Comparison of ENCODE assay signal across 16 cellular contexts in genomic region chr3:55406666-55407425, GRCh38.
DNase-seq lines count a peak whose midpoint lies in the region; ATAC-seq and TF ChIP-seq lines count a peak whose summit lies in the region.
"Had no signal": no experiment of that assay in that cellular context is flagged by ENCODE, and none has a peak within 500 bp of the region (broad histone marks: within the 10 kb centered on the region; RNA-seq: fewer than 3 reads in every experiment).

No MANE protein-coding gene starts in this region.

- H3K4me1 ChIP-seq in RWPE2 (ENCODE audit: insufficient read depth, poor library complexity, severe bottlenecking) (no peaks in the 10 kb centered on the region), foreskin keratinocyte (no peaks in the 10 kb centered on the region)
- H3K4me1 ChIP-seq: A549 had no signal

- H3K27ac Mint-ChIP-seq in HFFc6, result peak overlapping the region; percentile 92
- H3K27ac Mint-ChIP-seq in activated T-helper 1 cell treated with anti-CD3 and anti-CD28 coated beads, Interleukin-12 subunit alpha, Interleukin-12 subunit beta, Interleukin-2, Interleukin-4 antibody, amounts not matched to agents 30 ng/mL and 10 ng/mL and 1 ng/mL, durations not matched to agents 14 hours and 24 hours and 36 hours, result no peak overlapping the region
- H3K27ac Mint-ChIP-seq: CD4-positive, alpha-beta memory T cell had no signal

- TF ChIP-seq CTCF in AG10803 (conservative IDR thresholded peaks at IDR 0.05; ENCODE audit: low read length) (no peak), HFFc6 (IDR thresholded peaks at IDR 0.05) (no peak), RWPE2 (IDR thresholded peaks at IDR 0.05; ENCODE audit: poor library complexity, severe bottlenecking) (no peak), foreskin keratinocyte (conservative IDR thresholded peaks at IDR 0.05) (no peak)

- no peaks in the 10 kb centered on the region for H3K27me3 ChIP-seq in RWPE2 (ENCODE audit: insufficient read depth, poor library complexity, severe bottlenecking)
- H3K27me3 ChIP-seq in foreskin keratinocyte, result no peaks in the 10 kb centered on the region

- H3K27me3 Mint-ChIP-seq in HFFc6 (ENCODE audit: insufficient read depth), result no peaks in the 10 kb centered on the region
- no peaks in the 10 kb centered on the region for H3K27me3 Mint-ChIP-seq in activated T-helper 1 cell treated with anti-CD3 and anti-CD28 coated beads, Interleukin-12 subunit alpha, Interleukin-12 subunit beta, Interleukin-2, Interleukin-4 antibody, amounts not matched to agents 30 ng/mL and 10 ng/mL and 1 ng/mL, durations not matched to agents 14 hours and 24 hours and 36 hours (ENCODE audit: insufficient read depth)
- H3K27me3 Mint-ChIP-seq: CD4-positive, alpha-beta memory T cell had no signal

- ATAC-seq in RWPE2 (ENCODE audit: low read depth) (peak; percentile 44; the same call in 1 of the 3 replicates), foreskin keratinocyte (peak; percentile 22), GM18858 (IDR thresholded peaks at IDR 0.05; ENCODE audit: unreplicated experiment) (no peak)
- ATAC-seq: A549 had no signal

- intact Hi-C loops in activated T-helper 1 cell treated with anti-CD3 and anti-CD28 coated beads, Interleukin-12 subunit alpha, Interleukin-12 subunit beta, Interleukin-2, Interleukin-4 antibody, amounts not matched to agents 30 ng/mL and 10 ng/mL and 1 ng/mL, durations not matched to agents 14 hours and 24 hours and 36 hours (cut with micrococcal nuclease), result no loop called here

- H3K4me3 ChIP-seq in AG10803 (ENCODE audit: low read length) (no peak overlapping the region), RWPE2 (ENCODE audit: severe bottlenecking) (no peak overlapping the region)
- H3K4me3 ChIP-seq: A549 had no signal

- DNase-seq in AG10803 (ENCODE audit: low read depth), result peak; percentile 11
- peak; percentile 75 for DNase-seq in HFFc6
- DNase-seq in RWPE2 (ENCODE audit: low spot score), result no peak
- DNase-seq in foreskin keratinocyte, result peak in 1 of 2 donors; percentile 39
- no peak for DNase-seq in activated T-helper 1 cell treated with anti-CD3 and anti-CD28 coated beads, Interleukin-12 subunit alpha, Interleukin-12 subunit beta, Interleukin-2, Interleukin-4 antibody, amounts not matched to agents 30 ng/mL and 10 ng/mL and 1 ng/mL, durations not matched to agents 14 hours and 24 hours and 36 hours (ENCODE audit: low spot score)
- DNase-seq in NOMO-1 treated with dmso at 0.1 percent for 144 hours (lab: John Stamatoyannopoulos, UW; ENCODE audit: unreplicated experiment), result no peak
- DNase-seq in NCI-H1105 treated with DMSO at 0.1 percent for 48 hours (lab: John Stamatoyannopoulos, UW), result no peak
- DNase-seq: CD4-positive, alpha-beta memory T cell; DMS79; NCI-H1436; NCI-H2081 treated with DMSO at 0.1 percent for 48 hours; NCI-H345; NCI-H526 treated with DMSO at 0.1 percent for 48 hours had no signal

- H3K9me3 Mint-ChIP-seq in HFFc6, result peaks cover 5% of the 10 kb centered on the region; the same call in 1 of the 2 replicates
- no peaks in the 10 kb centered on the region for H3K9me3 Mint-ChIP-seq in activated T-helper 1 cell treated with anti-CD3 and anti-CD28 coated beads, Interleukin-12 subunit alpha, Interleukin-12 subunit beta, Interleukin-2, Interleukin-4 antibody, amounts not matched to agents 30 ng/mL and 10 ng/mL and 1 ng/mL, durations not matched to agents 14 hours and 24 hours and 36 hours

- no peaks in the 10 kb centered on the region for H3K36me3 ChIP-seq in RWPE2 (ENCODE audit: low read depth)

- H3K4me1 Mint-ChIP-seq in HFFc6 (ENCODE audit: low read depth), result peaks cover 61% of the 10 kb centered on the region
- no peaks in the 10 kb centered on the region for H3K4me1 Mint-ChIP-seq in activated T-helper 1 cell treated with anti-CD3 and anti-CD28 coated beads, Interleukin-12 subunit alpha, Interleukin-12 subunit beta, Interleukin-2, Interleukin-4 antibody, amounts not matched to agents 30 ng/mL and 10 ng/mL and 1 ng/mL, durations not matched to agents 14 hours and 24 hours and 36 hours (ENCODE audit: low read depth)
- H3K4me1 Mint-ChIP-seq: CD4-positive, alpha-beta memory T cell had no signal

- H3K27ac ChIP-seq in RWPE2 (ENCODE audit: poor library complexity, severe bottlenecking) (peak overlapping the region; percentile 34), foreskin keratinocyte (no peak overlapping the region)
- H3K27ac ChIP-seq: A549, KMS-11 had no signal

- peaks cover 6% of the 10 kb centered on the region; the same call in 1 of the 2 replicates for H3K36me3 Mint-ChIP-seq in HFFc6 (ENCODE audit: low read depth)
- H3K36me3 Mint-ChIP-seq in activated T-helper 1 cell treated with anti-CD3 and anti-CD28 coated beads, Interleukin-12 subunit alpha, Interleukin-12 subunit beta, Interleukin-2, Interleukin-4 antibody, amounts not matched to agents 30 ng/mL and 10 ng/mL and 1 ng/mL, durations not matched to agents 14 hours and 24 hours and 36 hours (ENCODE audit: low read depth), result no peaks in the 10 kb centered on the region
- H3K36me3 Mint-ChIP-seq: CD4-positive, alpha-beta memory T cell had no signal

- peak overlapping the region; percentile 31 for H3K4me3 Mint-ChIP-seq in HFFc6
- H3K4me3 Mint-ChIP-seq in activated T-helper 1 cell treated with anti-CD3 and anti-CD28 coated beads, Interleukin-12 subunit alpha, Interleukin-12 subunit beta, Interleukin-2, Interleukin-4 antibody, amounts not matched to agents 30 ng/mL and 10 ng/mL and 1 ng/mL, durations not matched to agents 14 hours and 24 hours and 36 hours, result no peak overlapping the region
- H3K4me3 Mint-ChIP-seq: CD4-positive, alpha-beta memory T cell had no signal

- H3K9me3 ChIP-seq in RWPE2 (ENCODE audit: severe bottlenecking), result no peaks in the 10 kb centered on the region
- H3K9me3 ChIP-seq: A549 had no signal

Comparison
In these comparisons a context has a peak if more than half of its experiments do, and no peak if none do; other contexts are left out.
1. DNase-seq: peak in AG10803 (single experiment) and HFFc6 (single experiment); none in RWPE2 (single experiment), activated T-helper 1 cell treated with anti-CD3 and anti-CD28 coated beads, Interleukin-12 subunit alpha, Interleukin-12 subunit beta, Interleukin-2, Interleukin-4 antibody, amounts not matched to agents 30 ng/mL and 10 ng/mL and 1 ng/mL, durations not matched to agents 14 hours and 24 hours and 36 hours (single experiment), NOMO-1 treated with dmso at 0.1 percent for 144 hours (single experiment) and NCI-H1105 treated with DMSO at 0.1 percent for 48 hours (single experiment).